32 cellular contexts compared by ENCODE assay signal in genomic region chr22:29215012-29215860, GRCh38. TPM values are rescaled to one million over a fixed set of nuclear protein-coding genes. Genes with fewer than 3 reads are reported as not detected.
DNase-seq lines count a peak whose midpoint lies in the region; ATAC-seq, FAIRE-seq and TF ChIP-seq lines count a peak whose summit lies in the region.
"Had no signal": no experiment of that assay in that cellular context is flagged by ENCODE, and none has a peak within 500 bp of the region (broad histone marks: within the 10 kb centered on the region; RNA-seq: fewer than 3 reads in every experiment).

No MANE protein-coding gene starts in this region.

- H2BK5ac ChIP-seq in H1 (ENCODE audit: low read depth, low read length) (no peak overlapping the region), neuronal stem cell (ENCODE audit: low read length) (no peak overlapping the region)

- H3K36me3 ChIP-seq in H7 (replicated peaks; ENCODE audit: control insufficient read depth, insufficient read depth, low read length): no peaks in the 10 kb centered on the region
- H3K36me3 ChIP-seq in H1 (ENCODE audit: control insufficient read depth in 2 of 4, insufficient read depth in 4 of 4, low read length in 3 of 4): no peaks in the 10 kb centered on the region
- peaks cover 2 to 46% of the 10 kb centered on the region in 2 donors for H3K36me3 ChIP-seq in neuronal stem cell (replicated peaks in 1 of 2; ENCODE audit: control insufficient read depth in 2 of 2, insufficient read depth in 2 of 2, low read length in 2 of 2)
- H3K36me3 ChIP-seq: adrenal gland, brain microvascular endothelial cell, pancreas had no signal

- H3K9me3 ChIP-seq in H1 (ENCODE audit: insufficient read depth in 2 of 2, low read depth in 1 of 2, low read length in 1 of 2): no peaks in the 10 kb centered on the region
- peaks cover 0 to 3% of the 10 kb centered on the region in 2 donors for H3K9me3 ChIP-seq in neuronal stem cell (replicated peaks in 1 of 2; ENCODE audit: control insufficient read depth in 2 of 2, insufficient read depth in 1 of 2, low read depth in 1 of 2, low read length in 2 of 2)
- H3K9me3 ChIP-seq: adrenal gland, mucosa of descending colon, pancreas had no signal

- H2BK15ac ChIP-seq in H1 (ENCODE audit: low read length) (0 out of 2 replicates have a peak overlapping the region, but pooled peaks have one; percentile 92), neuronal stem cell (ENCODE audit: low read length) (no peak overlapping the region)

- no peaks in the 10 kb centered on the region for H3K27me3 ChIP-seq in H7 (ENCODE audit: control insufficient read depth, insufficient read depth, low read length)
- H3K27me3 ChIP-seq in H1 (replicated peaks in 1 of 4; ENCODE audit: control insufficient read depth in 3 of 4, extremely low read depth in 1 of 4, insufficient read depth in 3 of 4, low read length in 3 of 4): no peaks in the 10 kb centered on the region
- peaks cover 0 to 3% (median 0%) of the 10 kb centered on the region in 3 experiments for H3K27me3 ChIP-seq in neuronal stem cell (ENCODE audit: control insufficient read depth in 3 of 3, insufficient read depth in 3 of 3, low read depth in 1 of 3, low read length in 3 of 3)
- H3K27me3 ChIP-seq: adrenal gland, brain microvascular endothelial cell, dorsolateral prefrontal cortex, pancreas had no signal

- H3K4ac ChIP-seq in H1 (replicated peaks; ENCODE audit: insufficient read length, low read depth, low read length) (no peak overlapping the region), neuronal stem cell (ENCODE audit: low read length) (no peak overlapping the region)

- TF ChIP-seq RAD21 in H1 (IDR thresholded peaks at IDR 0.05 in 1 of 2, conservative IDR thresholded peaks at IDR 0.05 in 1 of 2; ENCODE audit: low read depth in 2 of 2, low read length in 2 of 2): no peak

- no peaks in the 10 kb centered on the region for H3K79me2 ChIP-seq in H1 (ENCODE audit: control insufficient read depth in 1 of 2, insufficient read depth in 2 of 2, low read length in 2 of 2)

- H3K4me3 ChIP-seq in H7 (ENCODE audit: insufficient read depth, low read depth, low read length): no peak overlapping the region
- no peak overlapping the region for H3K4me3 ChIP-seq in H1 (ENCODE audit: extremely low read depth in 1 of 4, insufficient read depth in 2 of 4, low read depth in 3 of 4, low read length in 4 of 4)
- no peak overlapping the region for H3K4me3 ChIP-seq in neuronal stem cell (ENCODE audit: low read length in 2 of 2)
- H3K4me3 ChIP-seq in foreskin fibroblast (ENCODE audit: low read depth in 1 of 2, low read length in 2 of 2): no peak overlapping the region
- H3K4me3 ChIP-seq: adrenal gland, dorsolateral prefrontal cortex, GM23248, mucosa of descending colon, pancreas, skin epidermis had no signal

- H3K18ac ChIP-seq in H1 (ENCODE audit: extremely low read depth, low read length) (no peak overlapping the region; the same call in 1 of the 2 replicates), neuronal stem cell (ENCODE audit: low read length) (peak overlapping the region; percentile 21)

- H3K79me1 ChIP-seq in H1 (ENCODE audit: low read depth, low read length) (peaks cover 5% of the 10 kb centered on the region), neuronal stem cell (ENCODE audit: low read depth, low read length) (peaks cover 7% of the 10 kb centered on the region)

- H2BK120ac ChIP-seq in H1 (replicated peaks; ENCODE audit: low read depth, low read length): no peak overlapping the region
- H2BK120ac ChIP-seq in neuronal stem cell (ENCODE audit: low read depth, low read length): no peak overlapping the region

- H3K14ac ChIP-seq in H1 (ENCODE audit: insufficient read length) (no peak overlapping the region), neuronal stem cell (ENCODE audit: low read length) (no peak overlapping the region)

- DNase-seq in NCI-H146 (lab: John Stamatoyannopoulos, UW): peak; percentile 8
- DNase-seq in NCI-H146 treated with DMSO at 0.1 percent for 48 hours (lab: John Stamatoyannopoulos, UW; ENCODE audit: unreplicated experiment): no peak
- peak; percentile 74 for DNase-seq in H7
- no peak for DNase-seq in H1 (ENCODE audit: low read depth in 1 of 2, low spot score in 2 of 2)
- DNase-seq in neuronal stem cell (ENCODE audit: low spot score): no peak
- no peak for DNase-seq in foreskin fibroblast
- no peak for DNase-seq in sciatic nerve (ENCODE audit: low spot score)
- DNase-seq: activated CD4-positive, alpha-beta T cell treated with anti-CD3 and anti-CD28 coated beads, Interleukin-2, amount 50 U/mL, for 48 hours; activated naive CD4-positive, alpha-beta T cell treated with anti-CD3 and anti-CD28 coated beads, Interleukin-2, amount 10 ng/mL, durations not matched to agents 7 days and 5 days; adrenal gland; brain microvascular endothelial cell; CD4-positive, CD25-positive, alpha-beta regulatory T cell; dorsolateral prefrontal cortex; GM23248; left colon; mammary epithelial cell; mucosa of descending colon; NCI-H1048; NCI-H187; NCI-H524; PC-3; stimulated activated naive CD4-positive, alpha-beta T cell treated with Interleukin-2 at 50 U/mL for 16 hours; T-helper 17 cell had no signal

- no peak overlapping the region for H2BK20ac ChIP-seq in H1 (ENCODE audit: low read length)

- H3K9ac ChIP-seq in H1 (replicated peaks in 1 of 4; ENCODE audit: extremely low read depth in 1 of 4, low read depth in 3 of 4, low read length in 3 of 4): no peak overlapping the region
- no peak overlapping the region for H3K9ac ChIP-seq in neuronal stem cell (ENCODE audit: low read depth, low read length, poor library complexity)
- H3K9ac ChIP-seq: GM23248 had no signal

- WGBS in H1 (ENCODE audit: extremely low coverage in 1 of 2, insufficient coverage in 1 of 2, insufficient read length in 1 of 2, insufficient replicate concordance in 2 of 2, low coverage in 1 of 2, low lambda C conversion rate in 2 of 2, missing lambda C conversion rate in 1 of 2), 2 experiments: 89% methylated on average over 14 of the region's 14 CpGs; no CpG with 5 or more reads in 1 of the 2 experiments
- WGBS in neuronal stem cell (ENCODE audit: extremely low coverage in 2 of 2, insufficient read length in 2 of 2, insufficient replicate concordance in 1 of 2), 2 donors: no CpG with 5 or more reads among the region's 14 CpGs

- CTCF ChIA-PET in H1 (lab: Charles Lee; ENCODE audit: partially characterized antibody): interaction anchor here (0.6 to 4.3 kb wide), 10 partner anchors 9 to 62 kb away, joined by 3 to 28 read pairs (median 4); partner anchors contain the start of gene EMID1

- peak overlapping the region in 1 of 2 experiments; percentile 33; a peak in 3 of 4 replicates for H3K4me2 ChIP-seq in H1 (ENCODE audit: insufficient read depth in 1 of 2, low read depth in 2 of 2, low read length in 2 of 2)
- H3K4me2 ChIP-seq in neuronal stem cell (ENCODE audit: insufficient read depth, low read length, poor library complexity, severe bottlenecking): no peak overlapping the region

- H3K4me1 ChIP-seq in H1 (replicated peaks in 1 of 4; ENCODE audit: control insufficient read depth in 3 of 4, insufficient read depth in 4 of 4, low read length in 3 of 4) (peaks cover 0 to 10% (median 7%) of the 10 kb centered on the region in 4 experiments; a peak in 6 of 7 replicates), neuronal stem cell (ENCODE audit: control insufficient read depth in 2 of 2, insufficient read depth in 1 of 2, low read depth in 1 of 2, low read length in 2 of 2) (peaks cover 5 to 25% of the 10 kb centered on the region in 2 donors)

- no peak for TF ChIP-seq POLR2A in H1 (IDR thresholded peaks at IDR 0.05; ENCODE audit: control extremely low read depth in 1 of 2, low read depth in 2 of 2, low read length in 2 of 2)

- peaks cover 0 to 4% of the 10 kb centered on the region in 2 experiments for H4K20me1 ChIP-seq in H1 (replicated peaks in 1 of 2; ENCODE audit: control insufficient read depth in 1 of 2, insufficient read depth in 2 of 2, low read length in 2 of 2)

- intact Hi-C loops in sciatic nerve (cut with DNase I): no loop called here

- H3K23me2 ChIP-seq in H1 (ENCODE audit: low read depth, low read length): no peaks in the 10 kb centered on the region

- H3K23ac ChIP-seq in H1 (ENCODE audit: insufficient read length) (no peak overlapping the region), neuronal stem cell (ENCODE audit: low read depth, low read length, poor library complexity) (no peak overlapping the region)

- H3K27ac ChIP-seq in H1 (ENCODE audit: low read depth, low read length): no peak overlapping the region
- no peak overlapping the region for H3K27ac ChIP-seq in neuronal stem cell (replicated peaks; ENCODE audit: low read length)
- H3K27ac ChIP-seq: brain microvascular endothelial cell, GM23248, pancreas had no signal

- H2AK5ac ChIP-seq in H1 (ENCODE audit: low read depth, low read length) (no peak overlapping the region), neuronal stem cell (ENCODE audit: low read depth, low read length) (no peak overlapping the region)

- no peak for TF ChIP-seq CTCF in H1 (IDR thresholded peaks at IDR 0.05; ENCODE audit: control extremely low read depth in 1 of 3, insufficient read depth in 1 of 3, low read depth in 1 of 3, low read length in 3 of 3)
- TF ChIP-seq CTCF in foreskin fibroblast (IDR thresholded peaks at IDR 0.05; ENCODE audit: low read depth, low read length): no peak

- POLR2A ChIA-PET in H1 (lab: Charles Lee; ENCODE audit: partially characterized antibody): interaction anchor here (0.9 to 2.3 kb wide), 3 partner anchors 10 to 52 kb away, joined by 3 to 11 read pairs (median 5); no protein-coding TSS in a partner anchor

- H4K5ac ChIP-seq in H1 (ENCODE audit: insufficient read length, low read depth, low read length): no peak overlapping the region

- no peak overlapping the region for H2AFZ ChIP-seq in H1 (ENCODE audit: low read length)
- no peak overlapping the region for H2AFZ ChIP-seq in neuronal stem cell (ENCODE audit: low read length)
- H2AFZ ChIP-seq: GM23248 had no signal

- no peak overlapping the region for H3K56ac ChIP-seq in H1 (replicated peaks; ENCODE audit: insufficient read length, low read depth, low read length)

- H4K8ac ChIP-seq in H1 (ENCODE audit: extremely low read depth, insufficient read depth, low read length) (no peak overlapping the region), neuronal stem cell (ENCODE audit: low read depth, low read length) (no peak overlapping the region)

- no peak for FAIRE-seq in H1 (lab: Jason Lieb, UNC)
- FAIRE-seq: D721Med, frontal cortex, pancreas, TTC549 had no signal

- no peak overlapping the region for H2BK12ac ChIP-seq in H1 (ENCODE audit: low read depth, low read length)
- no peak overlapping the region for H2BK12ac ChIP-seq in neuronal stem cell (ENCODE audit: low read length)

- H4K91ac ChIP-seq in H1 (replicated peaks; ENCODE audit: insufficient read length, low read length): no peak overlapping the region
- no peak overlapping the region for H4K91ac ChIP-seq in neuronal stem cell (ENCODE audit: low read depth, low read length, poor library complexity)

- TF ChIP-seq EP300 in H1 (IDR thresholded peaks at IDR 0.05; ENCODE audit: borderline replicate concordance in 1 of 2, low read depth in 2 of 2, low read length in 2 of 2): no peak

- ATAC-seq in GM19351 (IDR thresholded peaks at IDR 0.05; ENCODE audit: unreplicated experiment): no peak
- ATAC-seq in sciatic nerve: no peak
- ATAC-seq: left colon; mucosa of descending colon; natural killer cell treated with Interleukin-12 subunit alpha and Interleukin-12 subunit beta and Interleukin-15 and Interleukin-18, amount 100 ng/mL, for 72 hours; pancreas; PC-3; Right ventricle myocardium inferior; T-helper 17 cell had no signal

RNA-seq across cellular contexts. Expression of gene EMID1, which starts 9.5 kb away (rescaled TPM):
- total RNA-seq in H7 (2014; rRNA removed; shearing (Covaris generic)): 4.5 and 5.6 TPM in 2 replicates
- total RNA-seq in H1 (2021; fragmentation: NEBNext Ultra II Directional; extraction: Animal tissue kit (Norgen Biotek cat#: 25700)): 3.8 and 3.9 TPM in 2 replicates
- 7.4 and 11.1 TPM in 2 replicates for polyA plus RNA-seq in H1 (2011; rRNA removed)
- 10.7 TPM for polyA plus RNA-seq in H1 (2011; cell fraction: cytosol; rRNA removed)
- polyA plus RNA-seq in H1 (2011; cell fraction: nucleus; rRNA removed): 27.1 TPM
- polyA plus RNA-seq in H1 (2012, experiment 1 of 2): 3.3 to 7.5 TPM (median 6.0 TPM) in 4 replicates
- polyA plus RNA-seq in H1 (2012, experiment 2 of 2): 3.9 TPM
- polyA plus RNA-seq in H1 (2013, experiment 1 of 2): 3.5 TPM
- polyA plus RNA-seq in H1 (2013, experiment 2 of 2): 3.6 TPM
- 7.1 and 9.3 TPM in 2 replicates for polyA minus RNA-seq in H1 (2011; rRNA and poly(A)+ RNA removed)
- 7.9 TPM for polyA minus RNA-seq in H1 (2011; cell fraction: cytosol; rRNA and poly(A)+ RNA removed)
- polyA minus RNA-seq in H1 (2011; cell fraction: nucleus; rRNA and poly(A)+ RNA removed): 12.0 TPM
- 10.7 TPM for polyA plus RNA-seq in neuronal stem cell (2013, experiment 1 of 2)
- 10.3 TPM for polyA plus RNA-seq in neuronal stem cell (2013, experiment 2 of 2)
- 3.7 TPM for total RNA-seq in sciatic nerve
- total RNA-seq: A172, GM23248, T-helper 17 cell had no signal
- polyA plus RNA-seq: GM23248, mammary epithelial cell had no signal

RNA-seq across cellular contexts. Expression of gene RHBDD3, which starts 52.5 kb away (rescaled TPM):
- 71.6 and 76.3 TPM in 2 replicates for total RNA-seq in H7 (2014; rRNA removed; shearing (Covaris generic))
- total RNA-seq in H1 (2021; fragmentation: NEBNext Ultra II Directional; extraction: Animal tissue kit (Norgen Biotek cat#: 25700)): 72.1 and 75.7 TPM in 2 replicates
- polyA plus RNA-seq in H1 (2011; rRNA removed): 117 and 171 TPM in 2 replicates
- polyA plus RNA-seq in H1 (2011; cell fraction: cytosol; rRNA removed): 128 TPM
- 161 TPM for polyA plus RNA-seq in H1 (2011; cell fraction: nucleus; rRNA removed)
- polyA plus RNA-seq in H1 (2012, experiment 1 of 2): 64.0 to 89.1 TPM (median 81.6 TPM) in 4 replicates
- 70.6 TPM for polyA plus RNA-seq in H1 (2012, experiment 2 of 2)
- polyA plus RNA-seq in H1 (2013, experiment 1 of 2): 69.3 TPM
- polyA plus RNA-seq in H1 (2013, experiment 2 of 2): 69.0 TPM
- 20.8 and 28.6 TPM in 2 replicates for polyA minus RNA-seq in H1 (2011; rRNA and poly(A)+ RNA removed)
- 29.9 TPM for polyA minus RNA-seq in H1 (2011; cell fraction: cytosol; rRNA and poly(A)+ RNA removed)
- polyA minus RNA-seq in H1 (2011; cell fraction: nucleus; rRNA and poly(A)+ RNA removed): 42.7 TPM
- polyA plus RNA-seq in neuronal stem cell (2013, experiment 1 of 2): 25.1 TPM
- polyA plus RNA-seq in neuronal stem cell (2013, experiment 2 of 2): 24.1 TPM
- total RNA-seq in sciatic nerve: 18.0 TPM

RNA-seq across cellular contexts. Expression of gene EWSR1, which starts 52.8 kb away (rescaled TPM):
- 226 and 229 TPM in 2 replicates for total RNA-seq in H7 (2014; rRNA removed; shearing (Covaris generic))
- total RNA-seq in H1 (2021; fragmentation: NEBNext Ultra II Directional; extraction: Animal tissue kit (Norgen Biotek cat#: 25700)): 385 and 387 TPM in 2 replicates
- polyA plus RNA-seq in H1 (2011; rRNA removed): 646 and 930 TPM in 2 replicates
- polyA plus RNA-seq in H1 (2011; cell fraction: cytosol; rRNA removed): 525 TPM
- 1,044 TPM for polyA plus RNA-seq in H1 (2011; cell fraction: nucleus; rRNA removed)
- polyA plus RNA-seq in H1 (2012, experiment 1 of 2): 380 to 507 TPM (median 400 TPM) in 4 replicates
- polyA plus RNA-seq in H1 (2012, experiment 2 of 2): 92.9 TPM
- 297 TPM for polyA plus RNA-seq in H1 (2013, experiment 1 of 2)
- 268 TPM for polyA plus RNA-seq in H1 (2013, experiment 2 of 2)
- 575 and 704 TPM in 2 replicates for polyA minus RNA-seq in H1 (2011; rRNA and poly(A)+ RNA removed)
- 228 TPM for polyA minus RNA-seq in H1 (2011; cell fraction: cytosol; rRNA and poly(A)+ RNA removed)
- polyA minus RNA-seq in H1 (2011; cell fraction: nucleus; rRNA and poly(A)+ RNA removed): 291 TPM
- polyA plus RNA-seq in neuronal stem cell (2013, experiment 1 of 2): 271 TPM
- 267 TPM for polyA plus RNA-seq in neuronal stem cell (2013, experiment 2 of 2)
- total RNA-seq in sciatic nerve: 194 TPM

Comparison
In these comparisons a context has a peak if more than half of its experiments do, and no peak if none do; other contexts are left out.
1. DNase-seq: peak in NCI-H146 (single experiment) and H7 (single experiment); none in NCI-H146 treated with DMSO at 0.1 percent for 48 hours (single experiment), H1 (0 of 2), neuronal stem cell (single experiment), foreskin fibroblast (0 of 2) and sciatic nerve (single experiment).